ENCODE assay signal across 14 cellular contexts in genomic region chr2:131588152-131588873, GRCh38.
DNase-seq lines count a peak whose midpoint lies in the region; ATAC-seq and TF ChIP-seq lines count a peak whose summit lies in the region.
"Had no signal": no experiment of that assay in that cellular context is flagged by ENCODE, and none has a peak within 500 bp of the region (broad histone marks: within the 10 kb centered on the region; RNA-seq: fewer than 3 reads in every experiment).

No MANE protein-coding gene starts in this region.

- TF ChIP-seq CTCF in GM20000 (IDR thresholded peaks at IDR 0.05; ENCODE audit: extremely low read depth, missing control alignments) (no peak), MM.1S (IDR thresholded peaks at IDR 0.05; ENCODE audit: low read length) (no peak), vagina (IDR thresholded peaks at IDR 0.05) (no peak)

- ATAC-seq in GM18499 (IDR thresholded peaks at IDR 0.05; ENCODE audit: insufficient read depth, unreplicated experiment) (peak; percentile 74), HG02938 (IDR thresholded peaks at IDR 0.05; ENCODE audit: unreplicated experiment) (peak; percentile 66), HG03558 (IDR thresholded peaks at IDR 0.05; ENCODE audit: extremely low read depth, unreplicated experiment) (peak; percentile 81), right cardiac atrium (no peak)

- H3K4me3 ChIP-seq in right cardiac atrium (ENCODE audit: low read length) = no peak overlapping the region
- no peak overlapping the region for H3K4me3 ChIP-seq in MM.1S (ENCODE audit: low read length)
- H3K4me3 ChIP-seq in vagina = no peak overlapping the region
- H3K4me3 ChIP-seq: colonic mucosa had no signal

- H3K4me2 ChIP-seq in MM.1S (ENCODE audit: low read depth, low read length) = no peak overlapping the region

- no peaks in the 10 kb centered on the region for H3F3A ChIP-seq in MM.1S (ENCODE audit: insufficient read depth, low read length)

- WGBS in right cardiac atrium = 68% methylated on average over 5 of the region's 5 CpGs

- H3K27me3 ChIP-seq in right cardiac atrium (ENCODE audit: control insufficient read depth, insufficient read depth) = no peaks in the 10 kb centered on the region
- no peaks in the 10 kb centered on the region for H3K27me3 ChIP-seq in MM.1S (replicated peaks; ENCODE audit: insufficient read depth, low read length)
- H3K27me3 ChIP-seq in vagina = no peaks in the 10 kb centered on the region
- H3K27me3 ChIP-seq: colonic mucosa had no signal

- DNase-seq in GM20000 (ENCODE audit: low spot score) (peak; percentile 33), right cardiac atrium (no peak), NCI-H82 treated with DMSO at 0.1 percent for 48 hours (lab: John Stamatoyannopoulos, UW; ENCODE audit: unreplicated experiment) (no peak), MM.1S (no peak), vagina (ENCODE audit: extremely low spot score in 2 of 2) (no peak)
- DNase-seq: activated CD4-positive, alpha-beta T cell treated with anti-CD3 and anti-CD28 coated beads, Interleukin-2, amount 50 U/mL, for 1 hour; colonic mucosa; EL; HCEC 1CT; kidney glomerular epithelial cell; NCI-H748 treated with DMSO at 0.1 percent for 48 hours had no signal

- no peak overlapping the region for H2AFZ ChIP-seq in MM.1S (ENCODE audit: low read length)

- no peaks in the 10 kb centered on the region for H3K4me1 ChIP-seq in right cardiac atrium (ENCODE audit: control insufficient read depth, insufficient read depth, low read length)
- no peaks in the 10 kb centered on the region for H3K4me1 ChIP-seq in MM.1S (ENCODE audit: low read length)
- no peaks in the 10 kb centered on the region for H3K4me1 ChIP-seq in vagina
- H3K4me1 ChIP-seq: colonic mucosa had no signal

- intact Hi-C loops in right cardiac atrium (cut with DNase I) = no loop called here
- intact Hi-C loops in vagina (cut with DNase I) = no loop called here

- H3K9me3 ChIP-seq in right cardiac atrium (ENCODE audit: control insufficient read depth, low read length) (no peaks in the 10 kb centered on the region), MM.1S (replicated peaks; ENCODE audit: insufficient read depth, low read length) (no peaks in the 10 kb centered on the region), vagina (no peaks in the 10 kb centered on the region)
- H3K9me3 ChIP-seq: colonic mucosa had no signal

- H3K27ac ChIP-seq in right cardiac atrium (ENCODE audit: low read length) (no peak overlapping the region), MM.1S (ENCODE audit: low read length) (no peak overlapping the region), vagina (no peak overlapping the region)
- H3K27ac ChIP-seq: colonic mucosa had no signal

- no peak for TF ChIP-seq POLR2A in vagina (IDR thresholded peaks at IDR 0.05)

- H3K79me2 ChIP-seq in MM.1S (ENCODE audit: low read length) = no peaks in the 10 kb centered on the region

- no peak overlapping the region for H3K9ac ChIP-seq in MM.1S (ENCODE audit: low read length)

- no peaks in the 10 kb centered on the region for H4K20me1 ChIP-seq in MM.1S (ENCODE audit: insufficient read depth, low read length)

- H3K36me3 ChIP-seq in MM.1S (replicated peaks; ENCODE audit: insufficient read depth, low read length) = no peaks in the 10 kb centered on the region
- H3K36me3 ChIP-seq in vagina = no peaks in the 10 kb centered on the region
- H3K36me3 ChIP-seq: colonic mucosa had no signal

- H3K9me2 ChIP-seq in MM.1S (replicated peaks; ENCODE audit: insufficient read depth, low read length) = no peaks in the 10 kb centered on the region

Comparison
In these comparisons a context has a peak if more than half of its experiments do, and no peak if none do; other contexts are left out.
1. ATAC-seq: peak in GM18499 (single experiment), HG02938 (single experiment) and HG03558 (single experiment); none in right cardiac atrium (0 of 2).